18 cellular contexts compared by ENCODE assay signal in genomic region chr6:119040636-119041035, GRCh38.
"Had no signal": no experiment of that assay in that cellular context is flagged by ENCODE, and none has a peak within 500 bp of the region (broad histone marks: within the 10 kb centered on the region; RNA-seq: fewer than 3 reads in every experiment).

No MANE protein-coding gene starts in this region.

- H3K27me3 ChIP-seq: heart right ventricle, right atrium auricular region, suprapubic skin, thyroid gland had no signal

- H3K36me3 ChIP-seq: heart right ventricle, left ventricle myocardium inferior, right atrium auricular region, suprapubic skin, thyroid gland had no signal

- H3K4me1 ChIP-seq: right atrium auricular region, suprapubic skin had no signal

- H3K4me1 Mint-ChIP-seq: natural killer cell had no signal

- DNase-seq: central memory CD4-positive, alpha-beta T cell; effector CD4-positive, alpha-beta T cell; foreskin melanocyte; heart right ventricle; hypothalamus; left ventricle myocardium inferior; mammary epithelial cell; mucosa of descending colon; natural killer cell; posterior cingulate gyrus; small intestine; stimulated activated CD4-positive, alpha-beta T cell treated with anti-CD3 and anti-CD28 coated beads, Interleukin-12 subunit alpha, Interleukin-12 subunit beta, amount 100 ng/mL, for 4 hours; stimulated activated naive CD4-positive, alpha-beta T cell; thyroid gland had no signal

- H3K9me3 Mint-ChIP-seq: natural killer cell, neural crest cell had no signal

- H3K9me3 ChIP-seq: heart right ventricle, left ventricle myocardium inferior, mucosa of descending colon, right atrium auricular region, suprapubic skin, thyroid gland had no signal

- H3K4me3 Mint-ChIP-seq: natural killer cell, neural crest cell had no signal

- H3K27ac Mint-ChIP-seq: natural killer cell had no signal

- H3K36me3 Mint-ChIP-seq: natural killer cell had no signal

- H3K4me3 ChIP-seq: coronary artery, heart right ventricle, left ventricle myocardium inferior, mucosa of descending colon, right atrium auricular region, suprapubic skin, thyroid gland had no signal

- H3K27ac ChIP-seq: coronary artery, heart right ventricle, left ventricle myocardium inferior, right atrium auricular region, suprapubic skin, thyroid gland had no signal

- ATAC-seq: heart right ventricle, mucosa of descending colon, natural killer cell had no signal
